In the genomic region with DNA sequence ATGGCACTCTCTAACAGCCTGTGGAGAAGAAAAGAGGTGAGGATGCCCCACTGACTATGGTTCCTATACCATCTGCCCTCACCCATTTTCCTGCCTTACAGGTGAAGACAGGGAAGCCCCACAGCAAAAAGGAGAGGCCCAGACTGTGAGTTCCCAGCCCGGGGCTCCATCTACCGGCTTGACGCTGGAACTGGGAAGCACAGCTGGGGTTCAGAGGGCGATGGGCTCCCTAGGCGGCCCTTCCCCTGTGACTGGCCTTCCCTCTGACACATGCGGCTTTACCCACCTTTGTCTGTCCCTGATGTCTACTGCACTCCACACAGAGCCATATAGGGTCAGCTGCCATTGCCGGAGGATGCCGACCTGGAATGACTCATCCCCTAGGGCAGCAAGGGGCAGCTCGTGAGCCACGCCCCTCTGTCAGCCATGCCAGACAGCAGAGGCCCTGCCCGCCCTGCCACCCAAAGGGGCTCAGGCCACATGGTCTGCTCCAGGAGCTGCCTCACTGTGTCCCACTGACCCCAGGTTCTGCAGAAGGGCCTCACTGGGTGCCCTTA, we compare ENCODE assay signal across 7 cellular contexts. TPM values are rescaled to one million over a fixed set of nuclear protein-coding genes. Genes with fewer than 3 reads are reported as not detected.
DNase-seq lines count a peak whose midpoint lies in the region; ATAC-seq, FAIRE-seq and TF ChIP-seq lines count a peak whose summit lies in the region.
"Not testable (repeated sequence)": the region's sequence is repeated elsewhere in the genome, so short reads cannot be mapped to it uniquely, and the experiment has no call there.

No MANE protein-coding gene starts in this region.

- intact Hi-C loops in IMR-90 (cut with micrococcal nuclease): not testable (repeated sequence)
- intact Hi-C loops in right cardiac atrium (cut with DNase I): loop anchor here in 1 of 4 donors (5.0 kb wide), 1 partner anchor 75 kb away; no protein-coding TSS in a partner anchor

- not testable (repeated sequence) for H2AK5ac ChIP-seq in IMR-90 (ENCODE audit: low read depth, low read length); mesendoderm (ENCODE audit: low read length)

- H3K9me1 ChIP-seq in IMR-90 (ENCODE audit: insufficient read depth, low read length): peaks cover 19% of the 10 kb centered on the region

- H3K27me3 ChIP-seq in IMR-90 (ENCODE audit: control insufficient read depth, insufficient read depth, low read length); foreskin keratinocyte; right cardiac atrium (ENCODE audit: control insufficient read depth, insufficient read depth); mesendoderm (ENCODE audit: insufficient read depth, low read length, poor library complexity); rectal smooth muscle tissue (ENCODE audit: control insufficient read depth, insufficient read depth, low read length): not testable (repeated sequence)

- not testable (repeated sequence) for H3K4me3 Mint-ChIP-seq in WTC11

- in situ Hi-C loops in IMR-90 (cut with MboI; ENCODE audit: low sequenced_read_pairs): not testable (repeated sequence)

- H3K18ac ChIP-seq in IMR-90 (ENCODE audit: low read depth, low read length); mesendoderm (ENCODE audit: low read length): not testable (repeated sequence)

- H3K27ac Mint-ChIP-seq in WTC11: not testable (repeated sequence)

- FAIRE-seq in GM12891 (lab: Jason Lieb, UNC): peak; percentile 80

- not testable (repeated sequence) for H4K5ac ChIP-seq in IMR-90 (ENCODE audit: low read depth, low read length); mesendoderm (ENCODE audit: low read length)

- H3K27me3 Mint-ChIP-seq in WTC11 (ENCODE audit: low read depth): not testable (repeated sequence)

- not testable (repeated sequence) for H3K56ac ChIP-seq in IMR-90 (ENCODE audit: extremely low read depth, insufficient read depth, low read length); mesendoderm (ENCODE audit: low read length)

- H2AFZ ChIP-seq in IMR-90 (replicated peaks; ENCODE audit: low read length, poor library complexity): not testable (repeated sequence)

- not testable (repeated sequence) for BruUV-seq in IMR-90 (replicated peaks; lab: Mats Ljungman, UMichigan)

- H4K20me1 ChIP-seq in IMR-90 (ENCODE audit: insufficient read depth, low read length): peaks cover 36% of the 10 kb centered on the region

- not testable (repeated sequence) for H3K4me2 ChIP-seq in IMR-90 (ENCODE audit: low read depth, low read length); mesendoderm (ENCODE audit: low read length)

- H3K23ac ChIP-seq in IMR-90 (ENCODE audit: low read depth, low read length); mesendoderm (ENCODE audit: low read length): not testable (repeated sequence)

- H3K4me3 ChIP-seq in IMR-90 (ENCODE audit: insufficient read depth, low read depth, low read length); right cardiac atrium (ENCODE audit: low read length); mesendoderm (ENCODE audit: low read length); rectal smooth muscle tissue (ENCODE audit: low read length): not testable (repeated sequence)

- dilution Hi-C loops in IMR-90 (cut with HindIII; ENCODE audit: low sequenced_read_pairs, unreplicated experiment): not testable (repeated sequence)

- not testable (repeated sequence) for H3K14ac ChIP-seq in IMR-90 (replicated peaks; ENCODE audit: low read depth, low read length)

- not testable (repeated sequence) for H3K9me3 ChIP-seq in IMR-90 (ENCODE audit: control insufficient read depth, insufficient read depth, low read length); right cardiac atrium (ENCODE audit: control insufficient read depth, low read length)

- H3K9ac ChIP-seq in IMR-90 (ENCODE audit: low read depth, low read length); mesendoderm (ENCODE audit: low read length); rectal smooth muscle tissue (ENCODE audit: low read length): not testable (repeated sequence)

- H3K36me3 ChIP-seq in IMR-90 (ENCODE audit: control insufficient read depth, insufficient read depth, low read length) (peaks cover 38% of the 10 kb centered on the region), rectal smooth muscle tissue (ENCODE audit: control insufficient read depth, insufficient read depth, low read length) (peaks cover 35% of the 10 kb centered on the region)
- not testable (repeated sequence) for H3K36me3 ChIP-seq in mesendoderm (ENCODE audit: control insufficient read depth, insufficient read depth, low read length)

- not testable (repeated sequence) for H2BK15ac ChIP-seq in IMR-90 (ENCODE audit: low read depth, low read length); mesendoderm (replicated peaks; ENCODE audit: low read depth)

- peak; percentile 6; the same call in 1 of the 2 replicates for ATAC-seq in IMR-90 (ENCODE audit: low read depth)
- ATAC-seq in WTC11: peak; percentile 6
- peak; percentile 64 for ATAC-seq in foreskin keratinocyte
- peak; percentile 12 to 38 for ATAC-seq in right cardiac atrium

- no CpG with 5 or more reads among the region's 11 CpGs for WGBS in IMR-90 (ENCODE audit: extremely low coverage in 2 of 2, insufficient read length in 1 of 2), 2 experiments
- WGBS in right cardiac atrium: 78% methylated on average over 6 of the region's 11 CpGs
- WGBS in mesendoderm (ENCODE audit: extremely low coverage, insufficient coverage, low lambda C conversion rate): no CpG with 5 or more reads among the region's 11 CpGs

- POLR2A ChIA-PET in IMR-90 (lab: Charles Lee; ENCODE audit: unreplicated experiment); WTC11 (lab: Charles Lee): not testable (repeated sequence)

- not testable (repeated sequence) for H4K8ac ChIP-seq in IMR-90 (ENCODE audit: low read depth in 2 of 2, low read length in 2 of 2); mesendoderm (ENCODE audit: low read depth, low read length)

- peaks cover 20 to 37% of the 10 kb centered on the region in 2 experiments for H3K79me1 ChIP-seq in IMR-90 (ENCODE audit: low read depth in 1 of 2, low read length in 2 of 2)
- H3K79me1 ChIP-seq in mesendoderm (ENCODE audit: low read length): not testable (repeated sequence)

- H3K36me3 Mint-ChIP-seq in WTC11: not testable (repeated sequence)

- not testable (repeated sequence) for H3K9me3 Mint-ChIP-seq in WTC11

- peaks cover 25% of the 10 kb centered on the region for H3K4me1 ChIP-seq in IMR-90 (ENCODE audit: control insufficient read depth, insufficient read depth, low read length)
- H3K4me1 ChIP-seq in foreskin keratinocyte; mesendoderm (ENCODE audit: control insufficient read depth, low read depth, low read length): not testable (repeated sequence)
- H3K4me1 ChIP-seq in right cardiac atrium (ENCODE audit: control insufficient read depth, insufficient read depth, low read length): peaks cover 11% of the 10 kb centered on the region
- peaks cover 33% of the 10 kb centered on the region for H3K4me1 ChIP-seq in rectal smooth muscle tissue (ENCODE audit: control insufficient read depth, insufficient read depth, low read length)

- H4K91ac ChIP-seq in IMR-90 (ENCODE audit: insufficient read depth, low read depth, low read length): not testable (repeated sequence)

- CTCF ChIA-PET in IMR-90 (lab: Yijun Ruan, JAX); WTC11 (lab: Charles Lee): not testable (repeated sequence)

- TF ChIP-seq POLR2A in GM12891 (IDR thresholded peaks at IDR 0.05; ENCODE audit: low read depth, low read length); IMR-90 (IDR thresholded peaks at IDR 0.05; ENCODE audit: low read depth, low read length): not testable (repeated sequence)

- H2AK9ac ChIP-seq in IMR-90 (replicated peaks; ENCODE audit: low read depth, low read length, poor library complexity): not testable (repeated sequence)

- H3K4ac ChIP-seq in IMR-90 (ENCODE audit: low read depth, low read length); mesendoderm (ENCODE audit: low read depth, low read length): not testable (repeated sequence)

- H3K4me1 Mint-ChIP-seq in WTC11: not testable (repeated sequence)

- not testable (repeated sequence) for H2BK20ac ChIP-seq in IMR-90 (ENCODE audit: low read depth, low read length)

- not testable (repeated sequence) for TF ChIP-seq RAD21 in IMR-90 (IDR thresholded peaks at IDR 0.05; ENCODE audit: low read length)

- peaks cover 17% of the 10 kb centered on the region for H3K79me2 ChIP-seq in mesendoderm (ENCODE audit: control insufficient read depth, insufficient read depth, low read length)

- H2BK5ac ChIP-seq in IMR-90 (ENCODE audit: low read depth, low read length, poor library complexity, severe bottlenecking); mesendoderm (ENCODE audit: low read length): not testable (repeated sequence)

- not testable (repeated sequence) for H2BK120ac ChIP-seq in IMR-90 (ENCODE audit: low read depth, low read length); mesendoderm (ENCODE audit: low read depth, low read length)

- DNase-seq in GM12891 (ENCODE audit: insufficient read length, low spot score); IMR-90; foreskin keratinocyte: not testable (repeated sequence)
- DNase-seq in WTC11 (ENCODE audit: low spot score): peak; percentile 25
- DNase-seq in right cardiac atrium: peak in 2 of 3 donors; percentile 41 to 57
- DNase-seq in mesendoderm: peak; percentile 56

- H3K27ac ChIP-seq in IMR-90 (ENCODE audit: insufficient read depth, low read length); foreskin keratinocyte; right cardiac atrium (ENCODE audit: low read length); mesendoderm (ENCODE audit: low read depth, low read length): not testable (repeated sequence)
- peak overlapping the region; percentile 73 for H3K27ac ChIP-seq in rectal smooth muscle tissue (ENCODE audit: low read depth, low read length)

- not testable (repeated sequence) for TF ChIP-seq CTCF in IMR-90 (conservative IDR thresholded peaks at IDR 0.05; ENCODE audit: low read depth, low read length); WTC11 (IDR thresholded peaks at IDR 0.05)
- peak; percentile 2 for TF ChIP-seq CTCF in foreskin keratinocyte (conservative IDR thresholded peaks at IDR 0.05)

RNA-seq across cellular contexts. Expression of a gene that starts 7.7 kb away (rescaled TPM):
- 2.8 TPM for polyA plus RNA-seq in GM12891 (2012; ENCODE audit: low read depth, missing spikeins)
- total RNA-seq in IMR-90 (2012; rRNA removed) (1,558 and 2,558 TPM in 2 replicates), WTC11 (2021) (51.1 to 71.5 TPM (median 53.9 TPM) in 3 replicates), foreskin keratinocyte (12.3 and 12.7 TPM in 2 replicates), right cardiac atrium (1,000 to 10,000 TPM in 1 of 4 donors, 100 to 1,000 TPM in 3; 414 to 1,307 (median 766) TPM)
- polyA plus RNA-seq in IMR-90 (2012; rRNA removed) (3,760 and 3,780 TPM in 2 replicates), foreskin keratinocyte (16.2 and 19.0 TPM in 2 replicates), right cardiac atrium (987 TPM)
- 3,517 and 4,395 TPM in 2 replicates for polyA plus RNA-seq in IMR-90 (2012; cell fraction: cytosol; rRNA removed)
- 1,556 and 1,814 TPM in 2 replicates for polyA plus RNA-seq in IMR-90 (2012; cell fraction: nucleus; rRNA removed; ENCODE audit: low replicate concordance)
- 928 TPM for polyA plus RNA-seq in mesendoderm (2013, experiment 1 of 2)
- polyA plus RNA-seq in mesendoderm (2013, experiment 2 of 2): 989 TPM

RNA-seq across cellular contexts. Expression of a gene that starts 25.0 kb away (rescaled TPM):
- 30.6 TPM for polyA plus RNA-seq in GM12891 (2012; ENCODE audit: low read depth, missing spikeins)
- 35.8 and 36.7 TPM in 2 replicates for total RNA-seq in IMR-90 (2012; rRNA removed)
- 48.4 and 54.3 TPM in 2 replicates for polyA plus RNA-seq in IMR-90 (2012; rRNA removed)
- 30.1 and 48.3 TPM in 2 replicates for polyA plus RNA-seq in IMR-90 (2012; cell fraction: cytosol; rRNA removed)
- 117 and 148 TPM in 2 replicates for polyA plus RNA-seq in IMR-90 (2012; cell fraction: nucleus; rRNA removed; ENCODE audit: low replicate concordance)
- total RNA-seq in WTC11 (2021): 39.4 to 48.9 TPM (median 41.9 TPM) in 3 replicates
- 31.0 and 33.8 TPM in 2 replicates for total RNA-seq in foreskin keratinocyte
- polyA plus RNA-seq in foreskin keratinocyte: 20.8 and 23.3 TPM in 2 replicates
- 10 to 100 TPM; 28.2 to 39.2 (median 30.5) TPM for total RNA-seq in right cardiac atrium
- polyA plus RNA-seq in right cardiac atrium: 25.7 TPM
- 15.6 TPM for polyA plus RNA-seq in mesendoderm (2013, experiment 1 of 2)
- polyA plus RNA-seq in mesendoderm (2013, experiment 2 of 2): 15.8 TPM

RNA-seq across cellular contexts. Expression of a gene that starts 25.6 kb away (rescaled TPM):
- polyA plus RNA-seq in GM12891 (2012; ENCODE audit: low read depth, missing spikeins): 7.1 TPM
- total RNA-seq in IMR-90 (2012; rRNA removed): 7.5 and 7.9 TPM in 2 replicates
- polyA plus RNA-seq in IMR-90 (2012; rRNA removed): 14.8 and 16.1 TPM in 2 replicates
- 5.5 and 11.0 TPM in 2 replicates for polyA plus RNA-seq in IMR-90 (2012; cell fraction: cytosol; rRNA removed)
- polyA plus RNA-seq in IMR-90 (2012; cell fraction: nucleus; rRNA removed; ENCODE audit: low replicate concordance): 18.9 and 25.0 TPM in 2 replicates
- 35.4 to 45.0 TPM (median 37.8 TPM) in 3 replicates for total RNA-seq in WTC11 (2021)
- total RNA-seq in foreskin keratinocyte: 12.3 and 15.1 TPM in 2 replicates
- 8.3 and 8.4 TPM in 2 replicates for polyA plus RNA-seq in foreskin keratinocyte
- 10 to 100 TPM; 20.6 to 23.8 (median 22.3) TPM for total RNA-seq in right cardiac atrium
- 8.0 TPM for polyA plus RNA-seq in right cardiac atrium
- 16.9 TPM for polyA plus RNA-seq in mesendoderm (2013, experiment 1 of 2)
- polyA plus RNA-seq in mesendoderm (2013, experiment 2 of 2): 16.0 TPM

RNA-seq across cellular contexts. Expression of a gene that starts 28.3 kb away (rescaled TPM):
- polyA plus RNA-seq in GM12891 (2012; ENCODE audit: low read depth, missing spikeins): 11.1 TPM
- 6.7 and 7.3 TPM in 2 replicates for total RNA-seq in IMR-90 (2012; rRNA removed)
- 29.7 and 30.3 TPM in 2 replicates for polyA plus RNA-seq in IMR-90 (2012; rRNA removed)
- polyA plus RNA-seq in IMR-90 (2012; cell fraction: cytosol; rRNA removed): 13.2 and 30.9 TPM in 2 replicates
- polyA plus RNA-seq in IMR-90 (2012; cell fraction: nucleus; rRNA removed; ENCODE audit: low replicate concordance): 68.9 and 117 TPM in 2 replicates
- 20.7 to 27.6 TPM (median 20.9 TPM) in 3 replicates for total RNA-seq in WTC11 (2021)
- 8.3 and 10.5 TPM in 2 replicates for total RNA-seq in foreskin keratinocyte
- polyA plus RNA-seq in foreskin keratinocyte: 8.1 and 8.3 TPM in 2 replicates
- total RNA-seq in right cardiac atrium: 10 to 100 TPM; 34.6 to 57.4 (median 40.8) TPM
- polyA plus RNA-seq in right cardiac atrium: 28.6 TPM
- polyA plus RNA-seq in mesendoderm (2013, experiment 1 of 2): 9.6 TPM
- 8.7 TPM for polyA plus RNA-seq in mesendoderm (2013, experiment 2 of 2)

Comparison
In these comparisons a context has a peak if more than half of its experiments do, and no peak if none do; other contexts are left out.
1. ATAC-seq: peak in every context shown above with its lines; median percentile 64 in foreskin keratinocyte; 25 in right cardiac atrium; 6 in IMR-90; 6 in WTC11.